Comparison of ENCODE assay signal across 17 cellular contexts in genomic region chr3:79367803-79368202, GRCh38.
DNase-seq lines count a peak whose midpoint lies in the region; ATAC-seq and TF ChIP-seq lines count a peak whose summit lies in the region.
"Had no signal": no experiment of that assay in that cellular context is flagged by ENCODE, and none has a peak within 500 bp of the region (broad histone marks: within the 10 kb centered on the region; RNA-seq: fewer than 3 reads in every experiment).

No MANE protein-coding gene starts in this region.

- H3K27me3 Mint-ChIP-seq in HFFc6 (ENCODE audit: insufficient read depth) = no peaks in the 10 kb centered on the region; the same call in 1 of the 2 replicates
- H3K27me3 Mint-ChIP-seq in WTC11 (ENCODE audit: low read depth) = no peaks in the 10 kb centered on the region
- no peaks in the 10 kb centered on the region for H3K27me3 Mint-ChIP-seq in activated T-cell treated with anti-CD3 and anti-CD28 coated beads, Interleukin-2, amount 50 U/mL, for 72 hours (ENCODE audit: low read depth)

- no peak overlapping the region for H3K4me3 Mint-ChIP-seq in HFFc6
- H3K4me3 Mint-ChIP-seq in WTC11 = no peak overlapping the region
- H3K4me3 Mint-ChIP-seq in activated T-cell treated with anti-CD3 and anti-CD28 coated beads, Interleukin-2, amount 50 U/mL, for 72 hours = no peak overlapping the region

- CTCF ChIA-PET in WTC11 (lab: Charles Lee) = interaction anchor here (1.1 to 1.8 kb wide), 2 partner anchors 282 kb away, joined by 3 to 15 read pairs; no protein-coding TSS in a partner anchor

- H3K27ac Mint-ChIP-seq in HFFc6 = 0 out of 2 replicates have a peak overlapping the region, but pooled peaks have one; percentile 27
- peak overlapping the region; percentile 19; the same call in 1 of the 2 replicates for H3K27ac Mint-ChIP-seq in WTC11
- no peak overlapping the region for H3K27ac Mint-ChIP-seq in activated T-cell treated with anti-CD3 and anti-CD28 coated beads, Interleukin-2, amount 50 U/mL, for 72 hours

- H3K4me1 ChIP-seq in ACC112 (ENCODE audit: control insufficient read depth, insufficient read depth, low read length, unreplicated experiment) = peaks cover 31% of the 10 kb centered on the region
- H3K4me1 ChIP-seq: BLaER1 had no signal

- no peak for ATAC-seq in WTC11
- no peak for ATAC-seq in HG03139 (IDR thresholded peaks at IDR 0.05; ENCODE audit: unreplicated experiment)
- ATAC-seq in activated T-cell treated with anti-CD3 and anti-CD28 coated beads, Interleukin-2, amount 50 U/mL, for 72 hours (replicated peaks in 1 of 2) = no peak
- ATAC-seq in GM18909 (IDR thresholded peaks at IDR 0.05; ENCODE audit: poor library complexity, unreplicated experiment) = no peak
- ATAC-seq: PC-3 had no signal

- H3K79me2 ChIP-seq in ACC112 (ENCODE audit: control insufficient read depth, insufficient read depth, low read length, unreplicated experiment) = no peaks in the 10 kb centered on the region

- no peak for DNase-seq in HFFc6
- DNase-seq in WTC11 (ENCODE audit: low spot score) = no peak
- DNase-seq in kidney tubule cell (ENCODE audit: low spot score) = peak; percentile 54
- no peak for DNase-seq in activated T-cell treated with anti-CD3 and anti-CD28 coated beads, Interleukin-2, amount 50 U/mL, for 72 hours
- no peak for DNase-seq in activated naive CD4-positive, alpha-beta T cell treated with anti-CD3 and anti-CD28 coated beads, Interleukin-2, amount 50 U/mL, for 16 hours
- DNase-seq: DMS79 treated with DMSO at 0.1 percent for 48 hours, GF-D8, MV-4-11, NCI-H1930, NCI-H2171, NCI-H774 had no signal

- no peaks in the 10 kb centered on the region for H3K36me3 Mint-ChIP-seq in HFFc6 (ENCODE audit: low read depth)
- peaks cover 17% of the 10 kb centered on the region for H3K36me3 Mint-ChIP-seq in WTC11
- peaks cover 0 to 1% of the 10 kb centered on the region in 2 donors for H3K36me3 Mint-ChIP-seq in activated T-cell treated with anti-CD3 and anti-CD28 coated beads, Interleukin-2, amount 50 U/mL, for 72 hours (ENCODE audit: insufficient read depth in 2 of 2)

- H2AFZ ChIP-seq in ACC112 (ENCODE audit: low read length, unreplicated experiment) = no peak overlapping the region

- H3K4me3 ChIP-seq in ACC112 (ENCODE audit: low read depth, low read length) = no peak overlapping the region
- H3K4me3 ChIP-seq: BLaER1 had no signal

- H3K4me1 Mint-ChIP-seq in HFFc6 (ENCODE audit: low read depth) (peaks cover 37% of the 10 kb centered on the region), WTC11 (peaks cover 23% of the 10 kb centered on the region)
- no peaks in the 10 kb centered on the region for H3K4me1 Mint-ChIP-seq in activated T-cell treated with anti-CD3 and anti-CD28 coated beads, Interleukin-2, amount 50 U/mL, for 72 hours (ENCODE audit: low read depth)

- POLR2A ChIA-PET in WTC11 (lab: Charles Lee) = no interaction called here

- H3K27me3 ChIP-seq in ACC112 (ENCODE audit: insufficient read depth, low read length) = no peaks in the 10 kb centered on the region
- H3K27me3 ChIP-seq: BLaER1 had no signal

- H3K36me3 ChIP-seq in ACC112 (ENCODE audit: insufficient read depth, low read length) = no peaks in the 10 kb centered on the region
- H3K36me3 ChIP-seq: BLaER1 had no signal

- peak overlapping the region; percentile 83 for H3K27ac ChIP-seq in ACC112 (ENCODE audit: low read depth, low read length)
- H3K27ac ChIP-seq: BLaER1, HL-60 had no signal

- H3K9me3 Mint-ChIP-seq in HFFc6 (no peaks in the 10 kb centered on the region), WTC11 (peaks cover 21% of the 10 kb centered on the region)
- peaks cover 4 to 8% of the 10 kb centered on the region in 2 donors for H3K9me3 Mint-ChIP-seq in activated T-cell treated with anti-CD3 and anti-CD28 coated beads, Interleukin-2, amount 50 U/mL, for 72 hours

- TF ChIP-seq CTCF in HFFc6 (IDR thresholded peaks at IDR 0.05) = no peak
- no peak for TF ChIP-seq CTCF in WTC11 (IDR thresholded peaks at IDR 0.05)

TF ChIP-seq in WTC11, 78 proteins besides CTCF, POLR2A, EP300 and RAD21:
- TF ChIP-seq IRF1 (CRISPR knock-in tag; IDR thresholded peaks at IDR 0.05) (no peak), JAZF1 (CRISPR knock-in tag; IDR thresholded peaks at IDR 0.05) (no peak), NR1H2 (CRISPR knock-in tag; IDR thresholded peaks at IDR 0.05) (no peak), AR (CRISPR knock-in tag; IDR thresholded peaks at IDR 0.05) (no peak), NR2C2 (CRISPR knock-in tag; IDR thresholded peaks at IDR 0.05) (no peak), CREM (CRISPR knock-in tag; IDR thresholded peaks at IDR 0.05) (no peak), PRRX2 (CRISPR knock-in tag; IDR thresholded peaks at IDR 0.05) (no peak), TP53 (CRISPR knock-in tag; IDR thresholded peaks at IDR 0.05) (no peak), ZNF671 (CRISPR knock-in tag; IDR thresholded peaks at IDR 0.05) (no peak), ERG (CRISPR knock-in tag; IDR thresholded peaks at IDR 0.05) (no peak), NFE2L1 (CRISPR knock-in tag; IDR thresholded peaks at IDR 0.05) (no peak), HMGXB4 (CRISPR knock-in tag; IDR thresholded peaks at IDR 0.05) (no peak)
TF ChIP-seq in WTC11: peak in this region for 0.
